16 cellular contexts compared by ENCODE assay signal in the genomic region with DNA sequence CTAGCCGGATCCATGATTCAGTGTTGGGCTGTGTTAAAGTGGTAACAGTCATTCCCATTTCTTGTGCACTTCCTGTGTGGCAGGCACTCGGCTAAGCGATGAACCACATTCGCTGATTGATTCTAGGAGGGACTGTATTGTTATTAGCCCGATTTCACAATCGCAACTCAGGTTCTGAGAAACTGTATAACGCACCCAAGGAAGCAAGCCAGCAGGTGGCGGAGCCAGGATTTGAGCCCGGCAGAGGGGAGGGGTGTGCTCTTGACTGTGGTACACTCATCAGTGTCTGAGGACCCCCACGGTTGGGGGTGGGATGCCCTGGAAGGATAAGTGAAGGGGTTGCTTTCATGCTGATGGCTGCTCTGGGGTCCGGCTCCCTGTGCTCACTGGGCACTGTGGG. TPM values are rescaled to one million over a fixed set of nuclear protein-coding genes. Genes with fewer than 3 reads are reported as not detected.
DNase-seq lines count a peak whose midpoint lies in the region; ATAC-seq, FAIRE-seq and TF ChIP-seq lines count a peak whose summit lies in the region.
"Had no signal": no experiment of that assay in that cellular context is flagged by ENCODE, and none has a peak within 500 bp of the region (broad histone marks: within the 10 kb centered on the region; RNA-seq: fewer than 3 reads in every experiment).

No MANE protein-coding gene starts in this region.

- no peak for DNase-seq in breast epithelium (ENCODE audit: low spot score in 2 of 2)
- DNase-seq in mammary epithelial cell: no peak
- DNase-seq in K562 (ENCODE audit: extremely low read depth in 1 of 4, low spot score in 3 of 4): no peak
- DNase-seq in fibroblast of the aortic adventitia (ENCODE audit: low read depth): no peak
- DNase-seq in T-helper 17 cell: no peak
- DNase-seq in MG63: no peak
- DNase-seq in NCI-H69 (lab: John Stamatoyannopoulos, UW): no peak
- DNase-seq: Caco-2, KBM-7, NCI-H1048, NCI-H446, NCI-H748 treated with DMSO at 0.1 percent for 48 hours had no signal

- H3K9me3 ChIP-seq in breast epithelium (no peaks in the 10 kb centered on the region), mammary epithelial cell (replicated peaks; ENCODE audit: insufficient read depth, low read length) (no peaks in the 10 kb centered on the region), K562 (replicated peaks; ENCODE audit: control insufficient read depth, insufficient read depth, low read depth, low read length) (no peaks in the 10 kb centered on the region), T-helper 17 cell (ENCODE audit: control insufficient read depth, low read length, poor library complexity, severe bottlenecking) (no peaks in the 10 kb centered on the region), MG63 (no peaks in the 10 kb centered on the region)
- H3K9me3 ChIP-seq: Caco-2 had no signal

- H3K4me3 ChIP-seq in breast epithelium (no peak overlapping the region), mammary epithelial cell (replicated peaks in 1 of 3; ENCODE audit: insufficient read depth in 1 of 3, low read depth in 2 of 3, low read length in 3 of 3) (no peak overlapping the region), K562 (no peak overlapping the region), fibroblast of the aortic adventitia (ENCODE audit: low read depth, low read length) (no peak overlapping the region), MG63 (no peak overlapping the region)

- H3K9ac ChIP-seq in mammary epithelial cell (ENCODE audit: insufficient read depth, low read length) (no peak overlapping the region), K562 (ENCODE audit: insufficient read depth in 1 of 2, low read depth in 2 of 2, low read length in 2 of 2) (peak overlapping the region in 1 of 2 experiments; percentile 58; a peak in 2 of 4 replicates)

- no peaks in the 10 kb centered on the region for H3K36me3 ChIP-seq in breast epithelium
- H3K36me3 ChIP-seq in mammary epithelial cell (ENCODE audit: insufficient read depth, low read length): no peaks in the 10 kb centered on the region
- peaks cover 11% of the 10 kb centered on the region; the same call in 1 of the 3 replicates for H3K36me3 ChIP-seq in K562 (ENCODE audit: control insufficient read depth, insufficient read depth, low read length)
- peaks cover 11% of the 10 kb centered on the region for H3K36me3 ChIP-seq in MG63

- 63% methylated on average over 11 of the region's 11 CpGs for WGBS in mammary epithelial cell (ENCODE audit: low coverage, missing lambda C conversion rate)
- WGBS in K562 (ENCODE audit: insufficient coverage, low coverage, missing lambda C conversion rate): 78% methylated on average over 8 of the region's 11 CpGs

- H4K20me1 ChIP-seq in mammary epithelial cell (ENCODE audit: insufficient read depth, low read length) (no peaks in the 10 kb centered on the region), K562 (replicated peaks; ENCODE audit: control insufficient read depth, insufficient read depth, low read length) (no peaks in the 10 kb centered on the region)

- no peaks in the 10 kb centered on the region for H3K4me1 ChIP-seq in breast epithelium
- no peaks in the 10 kb centered on the region for H3K4me1 ChIP-seq in mammary epithelial cell (ENCODE audit: insufficient read depth, low read length)
- peaks cover 0 to 9% of the 10 kb centered on the region in 2 experiments; a peak in 2 of 5 replicates for H3K4me1 ChIP-seq in K562 (replicated peaks in 1 of 2; ENCODE audit: control insufficient read depth in 2 of 2, insufficient read depth in 2 of 2, low read length in 2 of 2)
- H3K4me1 ChIP-seq: Caco-2 had no signal

- H3K27ac Mint-ChIP-seq in T-helper 17 cell: no peak overlapping the region
- H3K27ac Mint-ChIP-seq: CD14-positive monocyte had no signal

- TF ChIP-seq CTCF in breast epithelium (IDR thresholded peaks at IDR 0.05): peak in 1 of 3 donors; percentile 14
- no peak for TF ChIP-seq CTCF in mammary epithelial cell (conservative IDR thresholded peaks at IDR 0.05 in 1 of 2, IDR thresholded peaks at IDR 0.05 in 1 of 2; ENCODE audit: extremely low read depth in 1 of 2, insufficient read depth in 1 of 2, low read depth in 1 of 2, low read length in 2 of 2)
- TF ChIP-seq CTCF in K562 (IDR thresholded peaks at IDR 0.05 in 2 of 3, conservative IDR thresholded peaks at IDR 0.05 in 1 of 3; ENCODE audit: insufficient read depth in 2 of 3, low read depth in 1 of 3, low read length in 3 of 3): no peak
- peak; percentile 3 for TF ChIP-seq CTCF in fibroblast of the aortic adventitia (IDR thresholded peaks at IDR 0.05; ENCODE audit: insufficient read depth, low read length)

- no peak overlapping the region for H3K4me2 ChIP-seq in mammary epithelial cell (ENCODE audit: insufficient read depth, low read depth, low read length)
- H3K4me2 ChIP-seq in K562 (ENCODE audit: insufficient read depth, low read length): no peak overlapping the region

- ATAC-seq in K562 (no peak), T-helper 17 cell (no peak), HG02763 (IDR thresholded peaks at IDR 0.05; ENCODE audit: unreplicated experiment) (no peak)
- ATAC-seq: Right ventricle myocardium inferior had no signal

- CTCF ChIA-PET in mammary epithelial cell (lab: Charles Lee; ENCODE audit: low non-redundant PET) (no interaction called here), K562 (lab: Yijun Ruan, JAX; ENCODE audit: low intra/inter-chr PET ratio) (no interaction called here)

- H3K27me3 Mint-ChIP-seq in T-helper 17 cell: no peaks in the 10 kb centered on the region

- H3K9me1 ChIP-seq in K562 (ENCODE audit: control insufficient read depth, insufficient read depth, low read length): no peaks in the 10 kb centered on the region

- in situ Hi-C loops in mammary epithelial cell (cut with MboI; ENCODE audit: low sequenced_read_pairs in 2 of 2) (loop anchor here in 1 of 2 donors (25.0 kb wide), 1 partner anchor 226 kb away; a partner anchor contains a TSS), K562 (cut with MboI) (no loop called here)

- peak overlapping the region; percentile 30 to 63 for H3K27ac ChIP-seq in breast epithelium
- H3K27ac ChIP-seq in mammary epithelial cell (ENCODE audit: insufficient read depth, low read depth, low read length): no peak overlapping the region
- H3K27ac ChIP-seq in K562 (ENCODE audit: extremely low read depth, low read depth, low read length): no peak overlapping the region

- H3K4me1 Mint-ChIP-seq in T-helper 17 cell: no peaks in the 10 kb centered on the region
- H3K4me1 Mint-ChIP-seq: CD14-positive monocyte had no signal

- no peak for TF ChIP-seq EP300 in K562 (IDR thresholded peaks at IDR 0.05; ENCODE audit: low read length)

- intact Hi-C loops in breast epithelium (cut with DNase I; ENCODE audit: low total_unique reads) (no loop called here), mammary epithelial cell (cut with micrococcal nuclease) (no loop called here), K562 (cut with micrococcal nuclease) (no loop called here)

- H3K27me3 ChIP-seq in breast epithelium: no peaks in the 10 kb centered on the region
- H3K27me3 ChIP-seq in mammary epithelial cell (ENCODE audit: insufficient read depth, low read length): no peaks in the 10 kb centered on the region
- no peaks in the 10 kb centered on the region for H3K27me3 ChIP-seq in K562 (ENCODE audit: control insufficient read depth in 2 of 2, insufficient read depth in 2 of 2, low read length in 2 of 2)
- no peaks in the 10 kb centered on the region for H3K27me3 ChIP-seq in MG63

- no peak overlapping the region for H2AFZ ChIP-seq in mammary epithelial cell (ENCODE audit: low read depth, low read length)
- H2AFZ ChIP-seq in K562 (ENCODE audit: low read depth, low read length): no peak overlapping the region

- TF ChIP-seq RAD21 in K562 (CRISPR knock-in tag; conservative IDR thresholded peaks at IDR 0.05 in 1 of 2, IDR thresholded peaks at IDR 0.05 in 1 of 2): no peak

- dilution Hi-C loops in mammary epithelial cell (cut with HindIII; ENCODE audit: low sequenced_read_pairs): no loop called here

- H3K79me2 ChIP-seq in mammary epithelial cell (ENCODE audit: insufficient read depth, low read length) (no peaks in the 10 kb centered on the region), K562 (ENCODE audit: control insufficient read depth, insufficient read depth, low read length) (no peaks in the 10 kb centered on the region)

- TF ChIP-seq POLR2A in breast epithelium (IDR thresholded peaks at IDR 0.05) (no peak), K562 (conservative IDR thresholded peaks at IDR 0.05) (no peak)

- no peak overlapping the region for H3K4me3 Mint-ChIP-seq in T-helper 17 cell
- H3K4me3 Mint-ChIP-seq: CD14-positive monocyte had no signal

- FAIRE-seq in K562 (lab: Jason Lieb, UNC): no peak
- FAIRE-seq: HTR-8/SVneo had no signal

- BruUV-seq in mammary epithelial cell (replicated peaks; lab: Mats Ljungman, UMichigan) (no TSS peak), K562 (replicated peaks; lab: Mats Ljungman, UMichigan) (no TSS peak)

- H3K36me3 Mint-ChIP-seq in T-helper 17 cell (ENCODE audit: low read depth): peaks cover 4% of the 10 kb centered on the region

- POLR2A ChIA-PET in K562 (lab: Yijun Ruan, JAX): interaction anchor here (1.0 kb wide), 1 partner anchor 134 kb away, joined by 3 read pairs; no protein-coding TSS in a partner anchor

RNA-seq across cellular contexts. Expression of a gene that starts 34.7 kb away (rescaled TPM):
- total RNA-seq in breast epithelium: 10 to 100 TPM; 11.7 to 21.3 (median 17.9) TPM
- 10 to 100 TPM; 15.5 to 20.6 TPM for total RNA-seq in mammary epithelial cell
- 9.1 TPM for polyA plus RNA-seq in mammary epithelial cell
- polyA minus RNA-seq in mammary epithelial cell: 17.2 TPM
- total RNA-seq in K562 (2011; cell fraction: chromatin; rRNA removed; ENCODE audit: low replicate concordance): 55.1 and 93.1 TPM in 2 replicates
- total RNA-seq in K562 (2011; cell fraction: nucleolus; rRNA removed): 44.6 and 44.7 TPM in 2 replicates
- total RNA-seq in K562 (2011; cell fraction: nucleoplasm; rRNA removed): 34.8 and 38.2 TPM in 2 replicates
- total RNA-seq in K562 (2014; rRNA removed): 9.0 and 9.9 TPM in 2 replicates
- total RNA-seq in K562 (2014; rRNA removed; fragmentation: Illumina TruSeq; extraction: Trizol): 3.2 and 4.1 TPM in 2 replicates
- total RNA-seq in K562 (2015; rRNA removed; fragmentation: Illumina TruSeq; extraction: Trizol): 4.6 and 5.5 TPM in 2 replicates
- total RNA-seq in K562 (2021): 16.2 and 16.9 TPM in 2 replicates
- 4.7 and 6.1 TPM in 2 replicates for polyA plus RNA-seq in K562 (2011; rRNA removed)
- 3.1 and 6.4 TPM in 2 replicates for polyA plus RNA-seq in K562 (2011; cell fraction: cytosol; rRNA removed)
- polyA plus RNA-seq in K562 (2011; cell fraction: nucleus; rRNA removed): 20.1 and 28.5 TPM in 2 replicates
- polyA plus RNA-seq in K562 (2012): 6.8 and 13.7 TPM in 2 replicates
- 6.2 and 7.4 TPM in 2 replicates for polyA plus RNA-seq in K562 (2014; fragmentation: Illumina TruSeq; extraction: Trizol)
- polyA plus RNA-seq in K562 (2014; fragmentation: Nextera tagmentation; extraction: Ambion mirVana): under 1 TPM; 0.07 to 0.32 TPM
- 8.5 and 11.3 TPM in 2 replicates for polyA plus RNA-seq in K562 (2014; rRNA removed)
- polyA minus RNA-seq in K562 (2011; rRNA and poly(A)+ RNA removed): 8.0 and 9.1 TPM in 2 replicates
- 5.1 and 7.0 TPM in 2 replicates for polyA minus RNA-seq in K562 (2011; cell fraction: cytosol; rRNA and poly(A)+ RNA removed)
- 14.7 and 16.1 TPM in 2 replicates for polyA minus RNA-seq in K562 (2011; cell fraction: nucleus; rRNA and poly(A)+ RNA removed)
- total RNA-seq in fibroblast of the aortic adventitia (ENCODE audit: low replicate concordance): 12.9 and 15.3 TPM in 2 replicates
- total RNA-seq in T-helper 17 cell: 10 to 100 TPM; 19.6 to 22.2 TPM
- total RNA-seq in MG63 (2014; rRNA removed; shearing (Covaris generic); ENCODE audit: low replicate concordance): 8.3 and 21.6 TPM in 2 replicates

RNA-seq across cellular contexts. Expression of a gene that starts 34.8 kb away (rescaled TPM):
- 1,000 to 10,000 TPM; 2,790 to 3,232 (median 3,032) TPM for total RNA-seq in breast epithelium
- total RNA-seq in mammary epithelial cell: 1,000 to 10,000 TPM; 1,316 to 1,441 TPM
- 2,249 TPM for polyA plus RNA-seq in mammary epithelial cell
- polyA minus RNA-seq in mammary epithelial cell: 561 TPM
- total RNA-seq in K562 (2011; cell fraction: chromatin; rRNA removed; ENCODE audit: low replicate concordance): 400 and 555 TPM in 2 replicates
- total RNA-seq in K562 (2011; cell fraction: nucleolus; rRNA removed): 648 and 678 TPM in 2 replicates
- total RNA-seq in K562 (2011; cell fraction: nucleoplasm; rRNA removed): 701 and 1,157 TPM in 2 replicates
- 1,796 and 1,973 TPM in 2 replicates for total RNA-seq in K562 (2014; rRNA removed)
- 2,499 and 2,531 TPM in 2 replicates for total RNA-seq in K562 (2014; rRNA removed; fragmentation: Illumina TruSeq; extraction: Trizol)
- 3,220 and 3,261 TPM in 2 replicates for total RNA-seq in K562 (2015; rRNA removed; fragmentation: Illumina TruSeq; extraction: Trizol)
- total RNA-seq in K562 (2021): 1,614 and 1,743 TPM in 2 replicates
- polyA plus RNA-seq in K562 (2011; rRNA removed): 2,587 and 3,088 TPM in 2 replicates
- 2,689 and 4,292 TPM in 2 replicates for polyA plus RNA-seq in K562 (2011; cell fraction: cytosol; rRNA removed)
- polyA plus RNA-seq in K562 (2011; cell fraction: nucleus; rRNA removed): 951 and 1,340 TPM in 2 replicates
- polyA plus RNA-seq in K562 (2012): 1,770 and 3,341 TPM in 2 replicates
- polyA plus RNA-seq in K562 (2014; fragmentation: Illumina TruSeq; extraction: Trizol): 4,080 and 4,558 TPM in 2 replicates
- polyA plus RNA-seq in K562 (2014; fragmentation: Nextera tagmentation; extraction: Ambion mirVana): 1,000 to 10,000 TPM; 2,219 to 2,376 TPM
- polyA plus RNA-seq in K562 (2014; rRNA removed): 2,953 and 3,005 TPM in 2 replicates
- 933 and 1,147 TPM in 2 replicates for polyA minus RNA-seq in K562 (2011; rRNA and poly(A)+ RNA removed)
- polyA minus RNA-seq in K562 (2011; cell fraction: cytosol; rRNA and poly(A)+ RNA removed): 732 and 781 TPM in 2 replicates
- polyA minus RNA-seq in K562 (2011; cell fraction: nucleus; rRNA and poly(A)+ RNA removed): 303 and 594 TPM in 2 replicates
- total RNA-seq in fibroblast of the aortic adventitia (ENCODE audit: low replicate concordance): 511 and 2,619 TPM in 2 replicates
- total RNA-seq in T-helper 17 cell: 1,000 to 10,000 TPM; 1,506 to 1,597 TPM
- total RNA-seq in MG63 (2014; rRNA removed; shearing (Covaris generic); ENCODE audit: low replicate concordance): 2,095 and 2,469 TPM in 2 replicates

Comparison
In these comparisons a context has a peak if more than half of its experiments do, and no peak if none do; other contexts are left out.
1. H3K27ac ChIP-seq: peak in breast epithelium (2 of 2); none in mammary epithelial cell (single experiment) and K562 (single experiment).